In genomic region chr1:167146903-167147539, GRCh38 we compare ENCODE assay signal across 33 cellular contexts. TPM values are rescaled to one million over a fixed set of nuclear protein-coding genes. Genes with fewer than 3 reads are reported as not detected.
"Had no signal": no experiment of that assay in that cellular context is flagged by ENCODE, and none has a peak within 500 bp of the region (broad histone marks: within the 10 kb centered on the region; RNA-seq: fewer than 3 reads in every experiment).

No MANE protein-coding gene starts in this region.

- H3K27me3 ChIP-seq: gastroesophageal sphincter, hepatocyte, left lung, ovary, sigmoid colon, tibial artery had no signal

- H3K4me1 Mint-ChIP-seq: stimulated activated effector memory CD8-positive, alpha-beta T cell treated with anti-CD3 and anti-CD28 coated beads, Interleukin-12 subunit alpha, Interleukin-12 subunit beta, amount 100 ng/mL, for 72 hours had no signal

- H3K4me1 ChIP-seq: heart left ventricle, left lung, stomach, tibial artery had no signal

- ATAC-seq: esophagus mucosa; gastroesophageal sphincter; heart left ventricle; left cardiac atrium; left lung; naive thymus-derived CD8-positive, alpha-beta T cell; psoas muscle; right cardiac atrium; stimulated activated effector memory CD8-positive, alpha-beta T cell treated with anti-CD3 and anti-CD28 coated beads, Interleukin-12 subunit alpha, Interleukin-12 subunit beta, amount 100 ng/mL, for 72 hours had no signal

- H3K36me3 ChIP-seq: gastroesophageal sphincter, heart left ventricle, left lung, ovary, sigmoid colon, stomach, tibial artery had no signal

- H3K4me3 Mint-ChIP-seq: naive thymus-derived CD8-positive, alpha-beta T cell; nephron progenitor cell; stimulated activated effector memory CD8-positive, alpha-beta T cell treated with anti-CD3 and anti-CD28 coated beads, Interleukin-12 subunit alpha, Interleukin-12 subunit beta, amount 100 ng/mL, for 72 hours; type B pancreatic cell had no signal

- H3K9me3 ChIP-seq: gastroesophageal sphincter, ovary, psoas muscle, sigmoid colon had no signal

- H3K79me2 ChIP-seq: hepatocyte had no signal

- DNase-seq: dorsolateral prefrontal cortex; effector CD4-positive, alpha-beta T cell; foreskin fibroblast; heart left ventricle; left cardiac atrium; left lung; mesenchymal stem cell; midbrain; naive thymus-derived CD8-positive, alpha-beta T cell; nephron progenitor cell; occipital lobe; ovary; posterior cingulate gyrus; psoas muscle; right cardiac atrium; sigmoid colon; stimulated activated CD4-positive, alpha-beta T cell treated with anti-CD3 and anti-CD28 coated beads, Interleukin-2, amount 100 ng/mL, for 24 hours; stimulated activated CD4-positive, alpha-beta T cell treated with anti-CD3 and anti-CD28 coated beads, Interleukin-4, amount 100 ng/mL, for 24 hours; stimulated activated naive CD4-positive, alpha-beta T cell treated with Interleukin-2 at 50 U/mL for 16 hours; stomach; tibial artery had no signal

- H3K27ac ChIP-seq: dorsolateral prefrontal cortex, epithelial cell of prostate, gastroesophageal sphincter, heart left ventricle, hepatocyte, left lung, ovary, psoas muscle, sigmoid colon, stomach, tibial artery had no signal

- H3K27me3 Mint-ChIP-seq: type B pancreatic cell had no signal

- H3K36me3 Mint-ChIP-seq: stimulated activated effector memory CD8-positive, alpha-beta T cell treated with anti-CD3 and anti-CD28 coated beads, Interleukin-12 subunit alpha, Interleukin-12 subunit beta, amount 100 ng/mL, for 72 hours; type B pancreatic cell had no signal

- H2AFZ ChIP-seq: hepatocyte had no signal

- H3K4me2 ChIP-seq: hepatocyte had no signal

- H3K4me3 ChIP-seq: dorsolateral prefrontal cortex, gastroesophageal sphincter, heart left ventricle, hepatocyte, left lung, ovary, psoas muscle, sigmoid colon, stomach, tibial artery had no signal

- H3K27ac Mint-ChIP-seq: naive thymus-derived CD8-positive, alpha-beta T cell; nephron progenitor cell; stimulated activated effector memory CD8-positive, alpha-beta T cell treated with anti-CD3 and anti-CD28 coated beads, Interleukin-12 subunit alpha, Interleukin-12 subunit beta, amount 100 ng/mL, for 72 hours; type B pancreatic cell had no signal

RNA-seq across cellular contexts. Expression of gene STYXL2, which starts 53.1 kb away (rescaled TPM):
- total RNA-seq: esophagus mucosa; kidney epithelial cell; lower leg skin; lung microvascular endothelial cell; naive thymus-derived CD8-positive, alpha-beta T cell had no signal
- polyA plus RNA-seq: naive thymus-derived CD8-positive, alpha-beta T cell; stomach; urinary bladder had no signal

RNA-seq across cellular contexts. Expression of gene GPA33, which starts 56.8 kb away (rescaled TPM):
- total RNA-seq: esophagus mucosa, kidney epithelial cell, lung microvascular endothelial cell, myocyte, occipital lobe, temporal lobe, urinary bladder had no signal
